Comparison of ENCODE assay signal across 8 cellular contexts in genomic region chr4:75723117-75723801, GRCh38. TPM values are rescaled to one million over a fixed set of nuclear protein-coding genes. Genes with fewer than 3 reads are reported as not detected.
DNase-seq lines count a peak whose midpoint lies in the region; ATAC-seq and TF ChIP-seq lines count a peak whose summit lies in the region.

No MANE protein-coding gene starts in this region.

- peaks cover 0 to 4% (median 0%) of the 10 kb centered on the region in 5 experiments for H3K9me3 Mint-ChIP-seq in brain

- intact Hi-C loops in right lobe of liver (cut with DNase I), result no loop called here

- H3K27ac ChIP-seq in DOHH2 (ENCODE audit: low read depth, low read length), result no peak overlapping the region
- peak overlapping the region; percentile 90 for H3K27ac ChIP-seq in MM.1S (ENCODE audit: low read length)
- peak overlapping the region; percentile 81 to 98 (median 95) for H3K27ac ChIP-seq in right lobe of liver
- H3K27ac ChIP-seq in thymus (ENCODE audit: low read depth), result no peak overlapping the region

- peak overlapping the region; percentile 69 for H2AFZ ChIP-seq in MM.1S (ENCODE audit: low read length)

- peak overlapping the region; percentile 73 for H3K9ac ChIP-seq in MM.1S (ENCODE audit: low read length)

- no peaks in the 10 kb centered on the region for H3K27me3 ChIP-seq in DOHH2 (ENCODE audit: control insufficient read depth, low read length)
- no peaks in the 10 kb centered on the region for H3K27me3 ChIP-seq in MM.1S (replicated peaks; ENCODE audit: insufficient read depth, low read length)
- no peaks in the 10 kb centered on the region for H3K27me3 ChIP-seq in right lobe of liver
- H3K27me3 ChIP-seq in thymus (ENCODE audit: control insufficient read depth, insufficient read depth), result no peaks in the 10 kb centered on the region

- 5% methylated on average over 3 of the region's 3 CpGs for WGBS in right lobe of liver (ENCODE audit: insufficient coverage, low coverage, low lambda C conversion rate, missing lambda C conversion rate)
- 8% methylated on average over 3 of the region's 3 CpGs for whole genome bisulfite sequencing in thymus

- H3K4me1 Mint-ChIP-seq in brain, result peaks cover 59% of the 10 kb centered on the region

- peak overlapping the region; percentile 91 for H3K4me3 ChIP-seq in DOHH2 (ENCODE audit: low read length)
- H3K4me3 ChIP-seq in MM.1S (ENCODE audit: low read length), result peak overlapping the region; percentile 82
- peak overlapping the region; percentile 72 to 90 (median 89) for H3K4me3 ChIP-seq in right lobe of liver
- peak overlapping the region; percentile 79 for H3K4me3 ChIP-seq in thymus (ENCODE audit: low read length)

- peaks cover 17% of the 10 kb centered on the region for H3K27me3 Mint-ChIP-seq in brain

- peaks cover 44% of the 10 kb centered on the region for H3K79me2 ChIP-seq in DOHH2 (ENCODE audit: control insufficient read depth, low read length)
- H3K79me2 ChIP-seq in MM.1S (ENCODE audit: low read length), result peaks cover 60% of the 10 kb centered on the region

- TF ChIP-seq POLR2A in right lobe of liver (IDR thresholded peaks at IDR 0.05), result peak; percentile 69

- peak overlapping the region; percentile 99 to 100 (median 100) for H3K27ac Mint-ChIP-seq in brain

- ATAC-seq in right lobe of liver, result peak; percentile 41 to 45 (median 44)

- H3F3A ChIP-seq in DOHH2 (ENCODE audit: control insufficient read depth, insufficient read depth), result no peaks in the 10 kb centered on the region
- peaks cover 14% of the 10 kb centered on the region for H3F3A ChIP-seq in MM.1S (ENCODE audit: insufficient read depth, low read length)

- H4K20me1 ChIP-seq in DOHH2 (ENCODE audit: control insufficient read depth, insufficient read depth, low read depth, low read length), result no peaks in the 10 kb centered on the region; the same call in 1 of the 2 replicates
- H4K20me1 ChIP-seq in MM.1S (ENCODE audit: insufficient read depth, low read length), result no peaks in the 10 kb centered on the region

- no peak for TF ChIP-seq CTCF in DOHH2 (IDR thresholded peaks at IDR 0.05; ENCODE audit: low read depth, low read length, poor library complexity, severe bottlenecking)
- TF ChIP-seq CTCF in MM.1S (IDR thresholded peaks at IDR 0.05; ENCODE audit: low read length), result no peak
- TF ChIP-seq CTCF in brain (conservative IDR thresholded peaks at IDR 0.05), result no peak
- TF ChIP-seq CTCF in right lobe of liver (IDR thresholded peaks at IDR 0.05), result peak in 1 of 4 donors; percentile 2

- DNase-seq in MM.1S (no peak), right lobe of liver (peak in 2 of 3 donors; percentile 27 to 51), A172 (ENCODE audit: low spot score) (no peak), foreskin melanocyte (no peak)
- DNase-seq in stimulated activated CD4-positive, alpha-beta T cell treated with anti-CD3 and anti-CD28 coated beads, Interleukin-12 subunit alpha, Interleukin-12 subunit beta, amount 100 ng/mL, for 4 hours, result no peak

- H3K4me1 ChIP-seq in DOHH2 (ENCODE audit: control insufficient read depth, low read length) (peaks cover 36% of the 10 kb centered on the region), MM.1S (ENCODE audit: low read length) (peaks cover 21% of the 10 kb centered on the region), right lobe of liver (peaks cover 0 to 35% (median 12%) of the 10 kb centered on the region in 4 donors), thymus (ENCODE audit: control insufficient read depth, insufficient read depth, low read length) (peaks cover 7% of the 10 kb centered on the region)

- H3K36me3 Mint-ChIP-seq in brain, result peaks cover 29% of the 10 kb centered on the region

- peak overlapping the region; percentile 98 to 100 (median 99) for H3K4me3 Mint-ChIP-seq in brain

- no peaks in the 10 kb centered on the region for H3K9me2 ChIP-seq in DOHH2 (replicated peaks; ENCODE audit: control insufficient read depth, low read length)
- H3K9me2 ChIP-seq in MM.1S (replicated peaks; ENCODE audit: insufficient read depth, low read length), result no peaks in the 10 kb centered on the region

- H3K9me3 ChIP-seq in DOHH2 (ENCODE audit: control insufficient read depth, insufficient read depth, low read length), result no peaks in the 10 kb centered on the region
- H3K9me3 ChIP-seq in MM.1S (replicated peaks; ENCODE audit: insufficient read depth, low read length), result no peaks in the 10 kb centered on the region
- no peaks in the 10 kb centered on the region for H3K9me3 ChIP-seq in right lobe of liver
- no peaks in the 10 kb centered on the region for H3K9me3 ChIP-seq in thymus (ENCODE audit: control insufficient read depth)

- H3K4me2 ChIP-seq in DOHH2 (ENCODE audit: low read length) (peak overlapping the region; percentile 82), MM.1S (ENCODE audit: low read depth, low read length) (peak overlapping the region; percentile 81)

- H3K36me3 ChIP-seq in DOHH2 (ENCODE audit: control insufficient read depth, low read length) (peaks cover 4% of the 10 kb centered on the region; the same call in 1 of the 2 replicates), MM.1S (replicated peaks; ENCODE audit: insufficient read depth, low read length) (no peaks in the 10 kb centered on the region), right lobe of liver (peaks cover 0 to 9% (median 0%) of the 10 kb centered on the region in 4 donors), thymus (ENCODE audit: control insufficient read depth, insufficient read depth) (no peaks in the 10 kb centered on the region)

RNA-seq across cellular contexts. Expression of gene USO1, which starts 1.1 kb away (rescaled TPM):
- polyA plus RNA-seq in brain (ENCODE audit: insufficient read depth, low read depth, low replicate concordance) (14.5 TPM), thymus (42.6 TPM)
- 10 to 100 TPM; 43.7 to 64.0 (median 49.4) TPM for total RNA-seq in right lobe of liver
- 39.9 and 49.9 TPM in 2 replicates for total RNA-seq in A172 (2014; rRNA removed; shearing (Covaris generic))

RNA-seq across cellular contexts. Expression of gene G3BP2, which starts 50.0 kb away (rescaled TPM):
- polyA plus RNA-seq in brain (ENCODE audit: insufficient read depth, low read depth, low replicate concordance) (54.2 TPM), thymus (43.3 TPM)
- 10 to 100 TPM; 47.6 to 68.9 (median 64.5) TPM for total RNA-seq in right lobe of liver
- 97.5 and 102 TPM in 2 replicates for total RNA-seq in A172 (2014; rRNA removed; shearing (Covaris generic))

Comparison
In these comparisons a context has a peak if more than half of its experiments do, and no peak if none do; other contexts are left out.
1. H3K27ac ChIP-seq: peak in MM.1S (single experiment) and right lobe of liver (3 of 3); none in DOHH2 (single experiment) and thymus (single experiment).
2. DNase-seq: peak in right lobe of liver (2 of 3); none in MM.1S (single experiment), A172 (single experiment), foreskin melanocyte (single experiment) and stimulated activated CD4-positive, alpha-beta T cell treated with anti-CD3 and anti-CD28 coated beads, Interleukin-12 subunit alpha, Interleukin-12 subunit beta, amount 100 ng/mL, for 4 hours (single experiment).
3. Peak in every context shown above with its lines, with median percentiles within 50 percentile points of each other: H3K4me3 ChIP-seq.